Comparison of ENCODE assay signal across 9 cellular contexts in the genomic region with DNA sequence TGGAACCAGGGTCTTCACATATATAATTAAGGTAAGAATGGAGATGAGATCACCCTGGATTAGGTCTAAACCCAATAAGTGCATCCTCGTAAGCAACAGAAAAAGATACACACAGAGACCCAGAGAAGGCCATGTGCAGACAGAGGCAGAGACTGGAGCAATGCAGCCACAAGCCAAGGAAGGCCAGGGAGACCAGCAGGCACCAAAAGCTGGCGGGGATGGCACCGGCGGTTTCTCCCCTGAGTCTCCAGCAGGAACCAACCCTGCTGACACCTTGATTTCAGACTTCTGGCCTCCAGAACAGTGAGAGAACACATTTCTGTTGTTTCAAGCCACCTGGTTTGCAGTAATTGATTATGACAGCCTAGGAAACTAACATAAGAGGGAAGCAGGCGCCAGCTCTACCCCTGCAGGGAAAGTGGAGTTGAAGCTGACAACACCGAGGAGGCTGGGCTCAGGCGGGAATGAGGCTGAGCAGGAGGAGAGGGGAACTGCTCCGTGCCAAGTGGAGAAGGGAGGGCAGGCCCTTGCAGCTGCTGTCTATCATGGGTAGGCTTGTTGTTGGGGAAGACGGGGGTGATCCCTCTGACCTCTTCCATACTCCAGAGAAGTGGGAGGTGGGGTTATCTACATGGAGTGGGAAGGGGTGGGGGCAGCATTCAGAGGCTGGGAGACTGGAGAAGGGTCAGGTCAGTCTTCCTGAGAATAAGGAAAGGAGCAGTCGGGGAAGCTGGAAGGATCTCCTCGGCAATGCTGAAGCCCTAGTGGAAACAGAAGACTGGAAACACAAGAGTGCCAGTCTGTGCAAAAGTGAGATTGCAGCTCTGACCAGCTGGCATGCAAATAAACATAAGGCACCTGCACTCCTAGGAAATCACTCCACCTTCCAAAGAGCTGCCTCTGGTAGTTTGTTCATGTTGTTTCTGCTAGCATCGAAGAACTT.
DNase-seq lines count a peak whose midpoint lies in the region; ATAC-seq and TF ChIP-seq lines count a peak whose summit lies in the region.
"Had no signal": no experiment of that assay in that cellular context is flagged by ENCODE, and none has a peak within 500 bp of the region (broad histone marks: within the 10 kb centered on the region; RNA-seq: fewer than 3 reads in every experiment).

No MANE protein-coding gene starts in this region.

- peak overlapping the region; percentile 52 for H3K27ac ChIP-seq in caudate nucleus (ENCODE audit: low read depth, low read length)
- H3K27ac ChIP-seq in ascending aorta = no peak overlapping the region

- H3K27ac Mint-ChIP-seq in activated naive CD4-positive, alpha-beta T cell treated with anti-CD3 and anti-CD28 coated beads, Interleukin-2, amount 50 U/mL, for 24 hours = peak overlapping the region; percentile 19
- peak overlapping the region; percentile 9 for H3K27ac Mint-ChIP-seq in stimulated activated naive B cell treated with anti-CD40 and anti-IgM and Interleukin-4, amounts not matched to agents 10 μg/mL and 1 μg/mL and 100 μg/mL, for 72 hours

- H3K4me3 ChIP-seq in BE2C (ENCODE audit: low read depth, low read length) (no peak overlapping the region), ascending aorta (no peak overlapping the region)

- no peaks in the 10 kb centered on the region for H3K9me3 ChIP-seq in BE2C
- no peaks in the 10 kb centered on the region for H3K9me3 ChIP-seq in ascending aorta

- H3K4me1 ChIP-seq in BE2C (no peaks in the 10 kb centered on the region), ascending aorta (no peaks in the 10 kb centered on the region)

- no peak for DNase-seq in activated naive CD4-positive, alpha-beta T cell treated with Interleukin-2 at 50 U/mL for 16 hours
- DNase-seq in NCI-H345 treated with DMSO at 0.1 percent for 48 hours (lab: John Stamatoyannopoulos, UW; ENCODE audit: unreplicated experiment) (peak; percentile 47), caudate nucleus (lab: John Stamatoyannopoulos, UW) (peak in 27 of 61 donors; percentile 9 to 61 (median 32)), NCI-H2227 (lab: John Stamatoyannopoulos, UW; ENCODE audit: unreplicated experiment) (no peak), BE2C (no peak), ascending aorta (ENCODE audit: low spot score in 2 of 2) (no peak)
- no peak for DNase-seq in stimulated activated naive B cell treated with anti-CD40 and anti-IgM and Interleukin-4, amounts not matched to agents 10 μg/mL and 1 μg/mL and 100 μg/mL, for 72 hours

- H3K36me3 ChIP-seq in BE2C (no peaks in the 10 kb centered on the region), ascending aorta (no peaks in the 10 kb centered on the region)

- peaks cover 29% of the 10 kb centered on the region for H3K36me3 Mint-ChIP-seq in activated naive CD4-positive, alpha-beta T cell treated with anti-CD3 and anti-CD28 coated beads, Interleukin-2, amount 50 U/mL, for 24 hours
- H3K36me3 Mint-ChIP-seq in stimulated activated naive B cell treated with anti-CD40 and anti-IgM and Interleukin-4, amounts not matched to agents 10 μg/mL and 1 μg/mL and 100 μg/mL, for 72 hours = peaks cover 62 to 77% of the 10 kb centered on the region in 2 donors

- peaks cover 38% of the 10 kb centered on the region for H3K4me1 Mint-ChIP-seq in activated naive CD4-positive, alpha-beta T cell treated with anti-CD3 and anti-CD28 coated beads, Interleukin-2, amount 50 U/mL, for 24 hours
- H3K4me1 Mint-ChIP-seq in stimulated activated naive B cell treated with anti-CD40 and anti-IgM and Interleukin-4, amounts not matched to agents 10 μg/mL and 1 μg/mL and 100 μg/mL, for 72 hours = peaks cover 4 to 5% of the 10 kb centered on the region in 2 donors

- intact Hi-C loops in ascending aorta (cut with DNase I) = no loop called here

- no peaks in the 10 kb centered on the region; the same call in 1 of the 2 replicates for H3K27me3 ChIP-seq in BE2C
- no peaks in the 10 kb centered on the region for H3K27me3 ChIP-seq in ascending aorta

- TF ChIP-seq CTCF in BE2C (IDR thresholded peaks at IDR 0.05; ENCODE audit: low read depth, low read length) = no peak
- TF ChIP-seq CTCF in ascending aorta (IDR thresholded peaks at IDR 0.05) = no peak

- H3K4me3 Mint-ChIP-seq in activated naive CD4-positive, alpha-beta T cell treated with anti-CD3 and anti-CD28 coated beads, Interleukin-2, amount 50 U/mL, for 24 hours = no peak overlapping the region
- no peak overlapping the region for H3K4me3 Mint-ChIP-seq in stimulated activated naive B cell treated with anti-CD40 and anti-IgM and Interleukin-4, amounts not matched to agents 10 μg/mL and 1 μg/mL and 100 μg/mL, for 72 hours

- H3K27me3 Mint-ChIP-seq in activated naive CD4-positive, alpha-beta T cell treated with anti-CD3 and anti-CD28 coated beads, Interleukin-2, amount 50 U/mL, for 24 hours = no peaks in the 10 kb centered on the region
- no peaks in the 10 kb centered on the region for H3K27me3 Mint-ChIP-seq in stimulated activated naive B cell treated with anti-CD40 and anti-IgM and Interleukin-4, amounts not matched to agents 10 μg/mL and 1 μg/mL and 100 μg/mL, for 72 hours

- no peak for ATAC-seq in stimulated activated naive B cell treated with anti-CD40 and anti-IgM and Interleukin-4, amounts not matched to agents 10 μg/mL and 1 μg/mL and 100 μg/mL, for 72 hours (replicated peaks)
- ATAC-seq: esophagus mucosa had no signal

- H3K9me3 Mint-ChIP-seq in activated naive CD4-positive, alpha-beta T cell treated with anti-CD3 and anti-CD28 coated beads, Interleukin-2, amount 50 U/mL, for 24 hours = no peaks in the 10 kb centered on the region
- no peaks in the 10 kb centered on the region for H3K9me3 Mint-ChIP-seq in stimulated activated naive B cell treated with anti-CD40 and anti-IgM and Interleukin-4, amounts not matched to agents 10 μg/mL and 1 μg/mL and 100 μg/mL, for 72 hours
